Comparison of ENCODE assay signal across 24 cellular contexts in the genomic region with DNA sequence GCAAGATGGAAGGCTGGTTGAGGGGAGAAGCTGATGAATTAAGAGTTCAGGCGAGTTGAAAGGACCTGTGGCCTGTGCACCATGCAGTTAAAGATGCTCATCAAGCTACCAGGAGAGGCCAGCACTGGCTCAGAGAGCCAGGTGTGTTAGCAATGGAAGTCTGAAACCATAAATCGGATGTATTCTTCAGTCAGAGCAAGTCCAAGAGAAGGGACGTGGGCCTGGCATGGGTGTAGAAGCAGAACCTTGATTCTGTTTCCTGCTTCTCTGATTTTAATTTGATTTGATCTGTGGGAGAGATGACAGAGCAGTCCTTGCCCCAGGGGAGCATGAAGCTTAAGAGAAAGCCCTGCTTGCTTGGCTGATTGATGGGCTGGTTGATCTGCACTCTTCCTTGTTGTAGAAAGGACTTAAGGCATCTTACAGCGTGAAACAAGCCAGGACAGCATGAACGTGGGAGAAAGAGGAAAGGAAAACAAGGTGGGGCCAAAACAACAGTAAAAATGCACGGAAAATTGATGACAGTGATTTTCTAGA. TPM values are rescaled to one million over a fixed set of nuclear protein-coding genes. Genes with fewer than 3 reads are reported as not detected.
"Had no signal": no experiment of that assay in that cellular context is flagged by ENCODE, and none has a peak within 500 bp of the region (broad histone marks: within the 10 kb centered on the region; RNA-seq: fewer than 3 reads in every experiment).

No MANE protein-coding gene starts in this region.

- H3K27ac ChIP-seq: cardiac muscle cell, epithelial cell of prostate, left lung, sigmoid colon, thoracic aorta, vagina, VCaP had no signal

- H3K36me3 ChIP-seq: cardiac muscle cell, sigmoid colon, vagina had no signal

- DNase-seq: activated CD4-positive, alpha-beta T cell treated with anti-CD3 and anti-CD28 coated beads, Interleukin-2, amount 10 ng/mL, durations not matched to agents 7 days and 5 days; activated CD4-positive, CD25-positive, alpha-beta regulatory T cell treated with anti-CD3 and anti-CD28 coated beads, Interleukin-2, amount 50 U/mL, for 72 hours; activated CD8-positive, alpha-beta memory T cell treated with anti-CD3 and anti-CD28 coated beads, Interleukin-2, amount 10 ng/mL, durations not matched to agents 7 days and 5 days; activated CD8-positive, alpha-beta T cell treated with anti-CD3 and anti-CD28 coated beads for 36 hours; activated effector memory CD4-positive, alpha-beta T cell treated with anti-CD3 and anti-CD28 coated beads, Interleukin-2, amount 50 U/mL, for 16 hours; activated naive CD4-positive, alpha-beta T cell treated with anti-CD3 and anti-CD28 coated beads, Interleukin-2, amount 10 ng/mL, durations not matched to agents 7 days and 5 days; activated naive CD8-positive, alpha-beta T cell treated with anti-CD3 and anti-CD28 coated beads, Interleukin-2, amount 50 U/mL, for 24 hours; activated T-cell treated with anti-CD3 and anti-CD28 coated beads for 4 hours; cortex of kidney; foreskin fibroblast; kidney glomerular epithelial cell; left lung; naive thymus-derived CD4-positive, alpha-beta T cell; sigmoid colon; stimulated activated CD4-positive, alpha-beta T cell treated with anti-CD3 and anti-CD28 coated beads, Interleukin-2, amount 100 ng/mL, for 48 hours; stimulated activated CD8-positive, alpha-beta memory T cell treated with anti-CD3 and anti-CD28 coated beads, Interleukin-4, amount 100 ng/mL, for 48 hours; stimulated activated naive B cell treated with anti-CD40 and anti-IgM and Interleukin-4, amounts not matched to agents 10 μg/mL and 1 μg/mL and 100 μg/mL, for 72 hours had no signal

- H3K9me3 ChIP-seq: left lung, sigmoid colon, thoracic aorta, vagina had no signal

- H3K4me1 ChIP-seq: left lung, sigmoid colon, vagina had no signal

- H3K4me3 ChIP-seq: cardiac muscle cell, left lung, lung, sigmoid colon, thoracic aorta, vagina had no signal

- H3K27me3 ChIP-seq: cardiac muscle cell, left lung, sigmoid colon, vagina had no signal

- ATAC-seq: activated CD8-positive, alpha-beta memory T cell treated with anti-CD3 and anti-CD28 coated beads, Interleukin-2, amount 10 ng/mL, durations not matched to agents 7 days and 5 days; activated CD8-positive, alpha-beta T cell treated with anti-CD3 and anti-CD28 coated beads for 36 hours; activated naive CD8-positive, alpha-beta T cell treated with anti-CD3 and anti-CD28 coated beads, Interleukin-2, amount 50 U/mL, for 24 hours; left lung; naive thymus-derived CD4-positive, alpha-beta T cell; stimulated activated naive B cell treated with anti-CD40 and anti-IgM and Interleukin-4, amounts not matched to agents 10 μg/mL and 1 μg/mL and 100 μg/mL, for 72 hours had no signal

RNA-seq across cellular contexts. Expression of gene TM6SF1, which starts 10.9 kb away (rescaled TPM):
- total RNA-seq: renal cortical epithelial cell had no signal
